ENCODE assay signal across 13 cellular contexts in genomic region chr21:31878831-31879230, GRCh38.
"Had no signal": no experiment of that assay in that cellular context is flagged by ENCODE, and none has a peak within 500 bp of the region (broad histone marks: within the 10 kb centered on the region; RNA-seq: fewer than 3 reads in every experiment).

No MANE protein-coding gene starts in this region.

- H3K4me3 ChIP-seq: dorsolateral prefrontal cortex, gastroesophageal sphincter, thoracic aorta had no signal

- H3K9me3 ChIP-seq: gastroesophageal sphincter, thoracic aorta had no signal

- DNase-seq: activated CD4-positive, alpha-beta T cell treated with anti-CD3 and anti-CD28 coated beads, Interleukin-2, amount 10 ng/mL, durations not matched to agents 24 days and 14 days; activated CD8-positive, alpha-beta memory T cell treated with anti-CD3 and anti-CD28 coated beads, Interleukin-2, amount 50 U/mL, for 4 hours; activated CD8-positive, alpha-beta T cell treated with anti-CD3 and anti-CD28 coated beads, Interleukin-2, amount 10 ng/mL, durations not matched to agents 7 days and 5 days; activated naive CD8-positive, alpha-beta T cell treated with anti-CD3 and anti-CD28 coated beads, Interleukin-2, amount 10 ng/mL, durations not matched to agents 7 days and 5 days; endodermal cell; erythroblast; mesendoderm; T-helper 2 cell had no signal

- H3K36me3 ChIP-seq: gastroesophageal sphincter, thoracic aorta had no signal

- H3K27ac ChIP-seq: thoracic aorta had no signal

- ATAC-seq: activated CD8-positive, alpha-beta T cell treated with anti-CD3 and anti-CD28 coated beads, Interleukin-2, amount 10 ng/mL, durations not matched to agents 7 days and 5 days; gastroesophageal sphincter; stimulated activated effector memory CD8-positive, alpha-beta T cell treated with anti-CD3 and anti-CD28 coated beads, Interleukin-12 subunit alpha, Interleukin-12 subunit beta, amount 100 ng/mL, for 72 hours; WTC11 had no signal
